10 cellular contexts compared by ENCODE assay signal in genomic region chr16:28923231-28923587, GRCh38. TPM values are rescaled to one million over a fixed set of nuclear protein-coding genes. Genes with fewer than 3 reads are reported as not detected.
A peak's percentile ranks its signal among the peaks of the same experiment; 100 is the strongest.
DNase-seq lines count a peak whose midpoint lies in the region; ATAC-seq and TF ChIP-seq lines count a peak whose summit lies in the region.
"Had no signal": no experiment of that assay in that cellular context is flagged by ENCODE, and none has a peak within 500 bp of the region (broad histone marks: within the 10 kb centered on the region; RNA-seq: fewer than 3 reads in every experiment).

No MANE protein-coding gene starts in this region.

- ATAC-seq in WTC11 (no peak), HG03378 (IDR thresholded peaks at IDR 0.05; ENCODE audit: unreplicated experiment) (no peak)

- peak overlapping the region; percentile 90 for H3K4me3 Mint-ChIP-seq in Calu3 (ENCODE audit: low read depth, unreplicated experiment)
- peak overlapping the region; percentile 97 for H3K4me3 Mint-ChIP-seq in WTC11
- peak overlapping the region; percentile 93 for H3K4me3 Mint-ChIP-seq in mesothelial cell of epicardium

- H3K27ac Mint-ChIP-seq in Calu3 (ENCODE audit: unreplicated experiment) (peak overlapping the region; percentile 87), WTC11 (peak overlapping the region; percentile 74), mesothelial cell of epicardium (peak overlapping the region; percentile 98)

- no peaks in the 10 kb centered on the region for H3K9me3 Mint-ChIP-seq in Calu3 (ENCODE audit: low read depth, unreplicated experiment)
- no peaks in the 10 kb centered on the region for H3K9me3 Mint-ChIP-seq in WTC11
- H3K9me3 Mint-ChIP-seq in mesothelial cell of epicardium: no peaks in the 10 kb centered on the region

- CTCF ChIA-PET in Calu3 (lab: Charles Lee) (interaction anchor here (1.2 kb wide), 1 partner anchor 22 kb away, joined by 4 read pairs; no protein-coding TSS in a partner anchor), WTC11 (lab: Charles Lee) (interaction anchor here (0.6 to 3.3 kb wide), 10 partner anchors 11 to 191 kb away, joined by 3 to 16 read pairs (median 4); partner anchors contain the start of gene NFATC2IP)

- DNase-seq in Calu3 (no peak), WTC11 (ENCODE audit: low spot score) (no peak), mesothelial cell of epicardium (ENCODE audit: low spot score in 2 of 2, unreplicated experiment in 2 of 2) (no peak), HuH-7 (ENCODE audit: low spot score) (no peak), OCI-M2 (lab: John Stamatoyannopoulos, UW; ENCODE audit: unreplicated experiment) (no peak)
- no peak for DNase-seq in NK-92 treated with Interleukin-12 subunit alpha and Interleukin-12 subunit beta, amount 100 ng/mL, for 24 hours (lab: John Stamatoyannopoulos, UW)
- DNase-seq: stimulated activated naive CD4-positive, alpha-beta T cell treated with Interleukin-2 at 50 U/mL for 16 hours had no signal

- no TSS peak for BruUV-seq in Calu3 (replicated peaks; lab: Mats Ljungman, UMichigan)

- intact Hi-C loops in Calu3 (cut with micrococcal nuclease; ENCODE audit: unreplicated experiment): no loop called here

- POLR2A ChIA-PET in WTC11 (lab: Charles Lee): interaction anchor here (1.9 kb wide), 1 partner anchor 60 kb away, joined by 8 read pairs; the partner anchor contains the start of gene SH2B1

- H3K27me3 Mint-ChIP-seq in Calu3 (ENCODE audit: unreplicated experiment): no peaks in the 10 kb centered on the region
- peaks cover 3% of the 10 kb centered on the region; the same call in 1 of the 2 replicates for H3K27me3 Mint-ChIP-seq in WTC11 (ENCODE audit: low read depth)
- no peaks in the 10 kb centered on the region for H3K27me3 Mint-ChIP-seq in mesothelial cell of epicardium (ENCODE audit: low read depth)

- H3K36me3 Mint-ChIP-seq in Calu3 (ENCODE audit: insufficient read depth, unreplicated experiment) (peaks cover 35% of the 10 kb centered on the region), WTC11 (peaks cover 14% of the 10 kb centered on the region), mesothelial cell of epicardium (peaks cover 10% of the 10 kb centered on the region)

- H3K27ac ChIP-seq in 22Rv1: peak overlapping the region; percentile 97

- TF ChIP-seq CTCF in 22Rv1 (IDR thresholded peaks at IDR 0.05): no peak
- TF ChIP-seq CTCF in Calu3 (IDR thresholded peaks at IDR 0.05; ENCODE audit: unreplicated experiment): no peak
- no peak for TF ChIP-seq CTCF in WTC11 (IDR thresholded peaks at IDR 0.05)
- no peak for TF ChIP-seq CTCF in mesothelial cell of epicardium (IDR thresholded peaks at IDR 0.05; ENCODE audit: unreplicated experiment)

- H3K4me1 Mint-ChIP-seq in Calu3 (ENCODE audit: low read depth, unreplicated experiment): peaks cover 15% of the 10 kb centered on the region
- H3K4me1 Mint-ChIP-seq in WTC11: peaks cover 14% of the 10 kb centered on the region
- peaks cover 11% of the 10 kb centered on the region for H3K4me1 Mint-ChIP-seq in mesothelial cell of epicardium

TF ChIP-seq in WTC11, 78 proteins besides CTCF, POLR2A, EP300 and RAD21 (continues in another document):
- no peak for TF ChIP-seq CREM (CRISPR knock-in tag; IDR thresholded peaks at IDR 0.05)
- TF ChIP-seq MXD4 (CRISPR knock-in tag; IDR thresholded peaks at IDR 0.05; ENCODE audit: borderline replicate concordance): no peak
- no peak for TF ChIP-seq TCF7 (CRISPR knock-in tag; IDR thresholded peaks at IDR 0.05; ENCODE audit: low read depth)
- TF ChIP-seq GTF2I (CRISPR knock-in tag; conservative IDR thresholded peaks at IDR 0.05): no peak
- no peak for TF ChIP-seq MLX (CRISPR knock-in tag; IDR thresholded peaks at IDR 0.05)
- TF ChIP-seq ATF2 (CRISPR knock-in tag; IDR thresholded peaks at IDR 0.05; ENCODE audit: borderline replicate concordance, low read depth): no peak
- TF ChIP-seq OVOL2 (CRISPR knock-in tag; IDR thresholded peaks at IDR 0.05; ENCODE audit: borderline replicate concordance): no peak
- TF ChIP-seq RORB (CRISPR knock-in tag; IDR thresholded peaks at IDR 0.05): no peak
- no peak for TF ChIP-seq EMX1 (CRISPR knock-in tag; IDR thresholded peaks at IDR 0.05)
- TF ChIP-seq ZNF219 (CRISPR knock-in tag; IDR thresholded peaks at IDR 0.05; ENCODE audit: borderline replicate concordance): no peak
- no peak for TF ChIP-seq ZNF423 (CRISPR knock-in tag; IDR thresholded peaks at IDR 0.05)
- no peak for TF ChIP-seq JAZF1 (CRISPR knock-in tag; IDR thresholded peaks at IDR 0.05)
- TF ChIP-seq NR2C2 (CRISPR knock-in tag; IDR thresholded peaks at IDR 0.05): no peak
- no peak for TF ChIP-seq ATF6 (CRISPR knock-in tag; IDR thresholded peaks at IDR 0.05)
- TF ChIP-seq RELA (CRISPR knock-in tag; IDR thresholded peaks at IDR 0.05; ENCODE audit: borderline replicate concordance): no peak
- no peak for TF ChIP-seq PRRX2 (CRISPR knock-in tag; IDR thresholded peaks at IDR 0.05)
- no peak for TF ChIP-seq KAT7 (CRISPR knock-in tag; IDR thresholded peaks at IDR 0.05; ENCODE audit: borderline replicate concordance)
- TF ChIP-seq USF1 (CRISPR knock-in tag; IDR thresholded peaks at IDR 0.05): no peak

RNA-seq across cellular contexts. Expression of gene RABEP2, which starts 1.8 kb away (rescaled TPM):
- total RNA-seq in Calu3 (2022) (30.2 and 34.3 TPM in 2 replicates), WTC11 (2021) (16.5 to 24.0 TPM (median 22.6 TPM) in 3 replicates), mesothelial cell of epicardium (26.8 to 30.1 TPM (median 29.7 TPM) in 3 replicates)

RNA-seq across cellular contexts. Expression of gene CD19, which starts 8.6 kb away (rescaled TPM):
- total RNA-seq in Calu3 (2022) (not detected in 2 replicates), WTC11 (2021) (0.90 to 2.5 TPM (median 2.5 TPM) in 3 replicates), mesothelial cell of epicardium (not detected in 3 replicates)
- total RNA-seq: endothelial cell of umbilical vein had no signal

RNA-seq across cellular contexts. Expression of gene NFATC2IP, which starts 27.5 kb away (rescaled TPM):
- total RNA-seq in Calu3 (2022) (91.0 and 92.3 TPM in 2 replicates), WTC11 (2021) (60.7 to 66.6 TPM (median 64.0 TPM) in 3 replicates), mesothelial cell of epicardium (48.6 to 58.2 TPM (median 48.7 TPM) in 3 replicates)

RNA-seq across cellular contexts. Expression of gene ATP2A1, which starts 44.9 kb away (rescaled TPM):
- total RNA-seq in Calu3 (2022) (3.7 and 5.7 TPM in 2 replicates), WTC11 (2021) (4.7 to 6.4 TPM (median 5.6 TPM) in 3 replicates), mesothelial cell of epicardium (2.9 to 3.6 TPM (median 3.0 TPM) in 3 replicates)

RNA-seq across cellular contexts. Expression of gene SPNS1, which starts 51.4 kb away (rescaled TPM):
- total RNA-seq in Calu3 (2022) (44.8 and 50.0 TPM in 2 replicates), WTC11 (2021) (52.4 to 64.4 TPM (median 54.0 TPM) in 3 replicates), mesothelial cell of epicardium (44.5 to 45.9 TPM (median 44.5 TPM) in 3 replicates)
